Comparison of ENCODE assay signal across 9 cellular contexts in the genomic region with DNA sequence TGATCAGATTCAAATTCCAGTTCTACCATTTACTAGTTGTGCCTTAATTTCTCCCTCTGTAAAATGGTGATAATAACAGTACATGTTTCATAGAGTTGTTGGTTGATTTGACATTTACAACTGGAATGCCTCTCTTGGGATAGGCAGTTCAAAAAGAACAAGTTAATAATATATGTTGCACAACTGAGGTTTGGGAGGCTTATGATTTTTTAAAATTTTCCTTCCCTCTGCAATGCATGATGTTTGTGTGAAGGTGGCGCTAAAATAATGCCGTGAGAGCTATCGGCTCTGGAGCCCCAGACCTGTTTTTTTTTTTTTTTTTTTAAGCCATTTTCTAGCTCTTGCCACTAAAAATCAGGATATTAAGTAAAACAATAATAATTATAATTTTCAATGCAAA. TPM values are rescaled to one million over a fixed set of nuclear protein-coding genes. Genes with fewer than 3 reads are reported as not detected.
DNase-seq lines count a peak whose midpoint lies in the region; ATAC-seq and TF ChIP-seq lines count a peak whose summit lies in the region.
"Had no signal": no experiment of that assay in that cellular context is flagged by ENCODE, and none has a peak within 500 bp of the region (broad histone marks: within the 10 kb centered on the region; RNA-seq: fewer than 3 reads in every experiment).

No MANE protein-coding gene starts in this region.

- H3K4me3 ChIP-seq in fibroblast of pulmonary artery (replicated peaks; ENCODE audit: low read depth, low read length), result no peak overlapping the region

- peak; percentile 29 for TF ChIP-seq CTCF in fibroblast of pulmonary artery (IDR thresholded peaks at IDR 0.05; ENCODE audit: low read length, missing control alignments)

- peak; percentile 39 for DNase-seq in Caki2 (ENCODE audit: low read depth)
- DNase-seq in NAMALWA (ENCODE audit: low spot score), result peak; percentile 49
- DNase-seq in fibroblast of pulmonary artery (ENCODE audit: low read depth), result peak; percentile 50
- DNase-seq in NCI-H82 (lab: John Stamatoyannopoulos, UW), result no peak
- no peak for DNase-seq in DMS153 (lab: John Stamatoyannopoulos, UW)
- DNase-seq: activated CD4-positive, CD25-positive, alpha-beta regulatory T cell treated with anti-CD3 and anti-CD28 coated beads, Interleukin-2, amount 50 U/mL, for 72 hours; stimulated activated CD8-positive, alpha-beta memory T cell treated with anti-CD3 and anti-CD28 coated beads, Interleukin-4, amount 100 ng/mL, for 48 hours had no signal

- in situ Hi-C loops in Caki2 (cut with HindIII; ENCODE audit: low pct_unique_long_range_greater_than_20kb, low sequenced_read_pairs), result no loop called here

- ATAC-seq in HG03439 (IDR thresholded peaks at IDR 0.05; ENCODE audit: unreplicated experiment), result no peak

RNA-seq across cellular contexts. Expression of a gene that starts 18.6 kb away (rescaled TPM):
- 30.0 and 34.0 TPM in 2 replicates for total RNA-seq in Caki2 (2014; rRNA removed; shearing (Covaris generic); ENCODE audit: low replicate concordance)

RNA-seq across cellular contexts. Expression of a gene that starts 22.0 kb away (rescaled TPM):
- total RNA-seq in Caki2 (2014; rRNA removed; shearing (Covaris generic); ENCODE audit: low replicate concordance), result 13.4 and 18.3 TPM in 2 replicates

RNA-seq across cellular contexts. Expression of a gene that starts 23.7 kb away (rescaled TPM):
- total RNA-seq in Caki2 (2014; rRNA removed; shearing (Covaris generic); ENCODE audit: low replicate concordance), result not detected in 2 replicates
- total RNA-seq: natural killer cell treated with Interleukin-12 subunit alpha and Interleukin-12 subunit beta and Interleukin-15 and Interleukin-18, amount 100 ng/mL, for 72 hours had no signal

RNA-seq across cellular contexts. Expression of a gene that starts 44.9 kb away (rescaled TPM):
- total RNA-seq in Caki2 (2014; rRNA removed; shearing (Covaris generic); ENCODE audit: low replicate concordance), result 3.1 TPM in 1 of 2 replicates, not detected in the other

RNA-seq across cellular contexts. Expression of a gene that starts 51.1 kb away (rescaled TPM):
- not detected in 2 replicates for total RNA-seq in Caki2 (2014; rRNA removed; shearing (Covaris generic); ENCODE audit: low replicate concordance)
- total RNA-seq: natural killer cell treated with Interleukin-12 subunit alpha and Interleukin-12 subunit beta and Interleukin-15 and Interleukin-18, amount 100 ng/mL, for 72 hours had no signal

Comparison
In these comparisons a context has a peak if more than half of its experiments do, and no peak if none do; other contexts are left out.
1. DNase-seq: peak in Caki2 (single experiment), NAMALWA (single experiment) and fibroblast of pulmonary artery (single experiment); none in NCI-H82 (single experiment) and DMS153 (single experiment).